ENCODE assay signal across 11 cellular contexts in genomic region chr18:58231930-58232329, GRCh38.
A peak's percentile ranks its signal among the peaks of the same experiment; 100 is the strongest.
DNase-seq lines count a peak whose midpoint lies in the region; ATAC-seq and TF ChIP-seq lines count a peak whose summit lies in the region.
"Had no signal": no experiment of that assay in that cellular context is flagged by ENCODE, and none has a peak within 500 bp of the region (broad histone marks: within the 10 kb centered on the region; RNA-seq: fewer than 3 reads in every experiment).

No MANE protein-coding gene starts in this region.

- H3K9me3 ChIP-seq in RWPE2 (ENCODE audit: severe bottlenecking) (no peaks in the 10 kb centered on the region), heart right ventricle (peaks cover 0 to 12% (median 0%) of the 10 kb centered on the region in 11 donors), transverse colon (no peaks in the 10 kb centered on the region), PC-9 (ENCODE audit: insufficient read depth, low read depth) (no peaks in the 10 kb centered on the region)

- peaks cover 44% of the 10 kb centered on the region for H4K20me1 ChIP-seq in PC-9 (ENCODE audit: insufficient read depth)

- H3K36me3 ChIP-seq in RWPE2 (ENCODE audit: low read depth) (peaks cover 34% of the 10 kb centered on the region), heart right ventricle (no peaks in the 10 kb centered on the region), transverse colon (no peaks in the 10 kb centered on the region), PC-9 (ENCODE audit: low read depth) (peaks cover 30% of the 10 kb centered on the region)

- 56 to 65% methylated on average over 2 of the region's 2 CpGs for WGBS in heart right ventricle, 2 donors
- WGBS in transverse colon (ENCODE audit: low coverage in 1 of 2), 2 donors = 27 to 40% methylated on average over 2 of the region's 2 CpGs

- in situ Hi-C loops in transverse colon (cut with MboI; ENCODE audit: low pct_ligation_motif_present in 1 of 4, low pct_unique_long_range_greater_than_20kb in 1 of 4, low sequenced_read_pairs in 3 of 4) = no loop called here

- H3K79me2 ChIP-seq in PC-9 (ENCODE audit: low read depth) = peaks cover 96% of the 10 kb centered on the region

- CTCF ChIA-PET in PC-9 (lab: Charles Lee) = no interaction called here

- peak; percentile 9 for DNase-seq in SIG-M5 treated with dmso at 0.1 percent for 504 hours (lab: John Stamatoyannopoulos, UW; ENCODE audit: unreplicated experiment)
- DNase-seq in SIG-M5 (lab: John Stamatoyannopoulos, UW) = no peak
- DNase-seq in RWPE2 (ENCODE audit: low spot score) = no peak
- no peak for DNase-seq in heart right ventricle
- peak; percentile 59 for DNase-seq in transverse colon
- no peak for DNase-seq in PC-9
- DNase-seq in activated CD4-positive, alpha-beta T cell treated with anti-CD3 and anti-CD28 coated beads for 4 hours = no peak
- DNase-seq in stimulated activated CD4-positive, alpha-beta T cell treated with anti-CD3 and anti-CD28 coated beads, Interleukin-4, amount 100 ng/mL, for 1 hour = no peak
- DNase-seq: NCI-H187 treated with DMSO at 0.1 percent for 48 hours had no signal

- TF ChIP-seq POLR2A in transverse colon (IDR thresholded peaks at IDR 0.05) = peak; percentile 21

- no peaks in the 10 kb centered on the region for H3K27me3 ChIP-seq in RWPE2 (ENCODE audit: insufficient read depth, poor library complexity, severe bottlenecking)
- no peaks in the 10 kb centered on the region for H3K27me3 ChIP-seq in heart right ventricle
- H3K27me3 ChIP-seq in transverse colon = no peaks in the 10 kb centered on the region
- no peaks in the 10 kb centered on the region for H3K27me3 ChIP-seq in PC-9 (ENCODE audit: insufficient read depth, low read depth)
- H3K27me3 ChIP-seq: BLaER1 treated with 17β-estradiol and CSF1 and Interleukin-3, amounts not matched to agents 10 nM and 100 nM had no signal

- H3K4me1 ChIP-seq in RWPE2 (ENCODE audit: insufficient read depth, poor library complexity, severe bottlenecking) (peaks cover 37% of the 10 kb centered on the region), heart right ventricle (no peaks in the 10 kb centered on the region), transverse colon (peaks cover 22 to 59% (median 41%) of the 10 kb centered on the region in 4 donors), PC-9 (replicated peaks; ENCODE audit: insufficient read depth) (peaks cover 10% of the 10 kb centered on the region)

- no peak for TF ChIP-seq EP300 in transverse colon (IDR thresholded peaks at IDR 0.05; ENCODE audit: low read depth)

- TF ChIP-seq CTCF in RWPE2 (IDR thresholded peaks at IDR 0.05; ENCODE audit: poor library complexity, severe bottlenecking) (peak; percentile 26), heart right ventricle (IDR thresholded peaks at IDR 0.05) (peak in 7 of 9 donors; percentile 30 to 61 (median 54)), transverse colon (IDR thresholded peaks at IDR 0.05) (peak; percentile 31 to 56 (median 47)), PC-9 (conservative IDR thresholded peaks at IDR 0.05) (no peak; the same call in 1 of the 2 replicates)

- no peak overlapping the region for H3K4me2 ChIP-seq in PC-9

- no peak overlapping the region for H2AFZ ChIP-seq in PC-9

- no peak for ATAC-seq in RWPE2 (ENCODE audit: low read depth)
- peak in 7 of 8 donors; percentile 67 to 87 (median 74) for ATAC-seq in heart right ventricle

- H3K27ac ChIP-seq in RWPE2 (ENCODE audit: poor library complexity, severe bottlenecking) (peak overlapping the region; percentile 56), heart right ventricle (no peak overlapping the region), transverse colon (peak overlapping the region; percentile 0 to 71 (median 63)), PC-9 (no peak overlapping the region)
- H3K27ac ChIP-seq: BLaER1 treated with 17β-estradiol and CSF1 and Interleukin-3, amounts not matched to agents 10 nM and 100 nM had no signal

- BruUV-seq in PC-9 (replicated peaks; lab: Mats Ljungman, UMichigan) = no TSS peak

- no peaks in the 10 kb centered on the region for H3K9me2 ChIP-seq in PC-9 (ENCODE audit: insufficient read depth)

- peaks cover 15% of the 10 kb centered on the region; the same call in 1 of the 2 replicates for H3F3A ChIP-seq in PC-9 (ENCODE audit: insufficient read depth, low read depth)

- no peak overlapping the region for H3K4me3 ChIP-seq in RWPE2 (ENCODE audit: severe bottlenecking)
- H3K4me3 ChIP-seq in heart right ventricle = no peak overlapping the region
- no peak overlapping the region for H3K4me3 ChIP-seq in transverse colon
- H3K4me3 ChIP-seq in PC-9 = no peak overlapping the region
- H3K4me3 ChIP-seq: BLaER1 treated with 17β-estradiol and CSF1 and Interleukin-3, amounts not matched to agents 10 nM and 100 nM; skin epidermis had no signal

- POLR2A ChIA-PET in PC-9 (lab: Charles Lee; ENCODE audit: unreplicated experiment) = no interaction called here

- intact Hi-C loops in heart right ventricle (cut with DNase I) (loop anchor here in 4 of 10 donors (2.0 to 10.0 kb wide), 4 partner anchors 39 to 97 kb away; no protein-coding TSS in a partner anchor), transverse colon (cut with DNase I; ENCODE audit: low total_unique reads) (no loop called here), PC-9 (cut with micrococcal nuclease; ENCODE audit: unreplicated experiment) (no loop called here)

Comparison
In these comparisons a context has a peak if more than half of its experiments do, and no peak if none do; other contexts are left out.
1. DNase-seq: peak in SIG-M5 treated with dmso at 0.1 percent for 504 hours (single experiment) and transverse colon (single experiment); none in SIG-M5 (single experiment), RWPE2 (single experiment), heart right ventricle (0 of 2), PC-9 (0 of 2), activated CD4-positive, alpha-beta T cell treated with anti-CD3 and anti-CD28 coated beads for 4 hours (0 of 2) and stimulated activated CD4-positive, alpha-beta T cell treated with anti-CD3 and anti-CD28 coated beads, Interleukin-4, amount 100 ng/mL, for 1 hour (single experiment).
2. H3K27ac ChIP-seq: peak in RWPE2 (single experiment) and transverse colon (4 of 4); none in heart right ventricle (0 of 10) and PC-9 (single experiment).